In genomic region chr6:125300992-125301434, GRCh38 we compare ENCODE assay signal across 8 cellular contexts. TPM values are rescaled to one million over a fixed set of nuclear protein-coding genes. Genes with fewer than 3 reads are reported as not detected.
DNase-seq lines count a peak whose midpoint lies in the region; ATAC-seq, FAIRE-seq and TF ChIP-seq lines count a peak whose summit lies in the region.

No MANE protein-coding gene starts in this region.

- H3K27ac ChIP-seq in KOPT-K1 (ENCODE audit: low read depth, low read length, poor library complexity, severe bottlenecking) (peak overlapping the region; percentile 76), K562 (ENCODE audit: extremely low read depth, low read depth, low read length) (peak overlapping the region; percentile 96), thymus (ENCODE audit: low read depth) (peak overlapping the region; percentile 92)

- peak overlapping the region; percentile 73 for H2AFZ ChIP-seq in K562 (ENCODE audit: low read depth, low read length)

- peaks cover 61% of the 10 kb centered on the region for H3K79me2 ChIP-seq in K562 (ENCODE audit: control insufficient read depth, insufficient read depth, low read length)

- H3K27me3 ChIP-seq in K562 (ENCODE audit: control insufficient read depth in 2 of 2, insufficient read depth in 2 of 2, low read length in 2 of 2) = no peaks in the 10 kb centered on the region
- H3K27me3 ChIP-seq in thymus (ENCODE audit: control insufficient read depth, insufficient read depth) = no peaks in the 10 kb centered on the region

- H3K9me1 ChIP-seq in K562 (ENCODE audit: control insufficient read depth, insufficient read depth, low read length) = peaks cover 4% of the 10 kb centered on the region

- H3K4me1 ChIP-seq in K562 (replicated peaks in 1 of 2; ENCODE audit: control insufficient read depth in 2 of 2, insufficient read depth in 2 of 2, low read length in 2 of 2) (peaks cover 11 to 47% of the 10 kb centered on the region in 2 experiments), thymus (ENCODE audit: control insufficient read depth, insufficient read depth, low read length) (peaks cover 7% of the 10 kb centered on the region)

- no peak for TF ChIP-seq RAD21 in K562 (CRISPR knock-in tag; conservative IDR thresholded peaks at IDR 0.05 in 1 of 2, IDR thresholded peaks at IDR 0.05 in 1 of 2)

- peak overlapping the region; percentile 81 to 97 for H3K9ac ChIP-seq in K562 (ENCODE audit: insufficient read depth in 1 of 2, low read depth in 2 of 2, low read length in 2 of 2)

- peak overlapping the region; percentile 80 for H3K4me2 ChIP-seq in K562 (ENCODE audit: insufficient read depth, low read length)

- no peak for TF ChIP-seq POLR2A in K562 (conservative IDR thresholded peaks at IDR 0.05)

- BruUV-seq in K562 (replicated peaks; lab: Mats Ljungman, UMichigan) = no TSS peak

- TF ChIP-seq CTCF in K562 (IDR thresholded peaks at IDR 0.05 in 2 of 3, conservative IDR thresholded peaks at IDR 0.05 in 1 of 3; ENCODE audit: insufficient read depth in 2 of 3, low read depth in 1 of 3, low read length in 3 of 3) = no peak
- no peak for TF ChIP-seq CTCF in D721Med (IDR thresholded peaks at IDR 0.05; ENCODE audit: insufficient read depth, missing control alignments)

- H3K4me3 ChIP-seq in K562 (peak overlapping the region; percentile 80), thymus (ENCODE audit: low read length) (peak overlapping the region; percentile 89)

- CTCF ChIA-PET in K562 (lab: Yijun Ruan, JAX; ENCODE audit: low intra/inter-chr PET ratio) (no interaction called here), HEK293T (lab: Yijun Ruan, JAX) (interaction anchor here (0.6 kb wide), 1 partner anchor 428 kb away, joined by 3 read pairs; no protein-coding TSS in a partner anchor)

- TF ChIP-seq EP300 in K562 (IDR thresholded peaks at IDR 0.05; ENCODE audit: low read length) = no peak

- FAIRE-seq in K562 (lab: Jason Lieb, UNC) = no peak
- FAIRE-seq in D721Med (lab: Jason Lieb, UNC) = no peak

- ATAC-seq in K562 = no peak

- intact Hi-C loops in K562 (cut with micrococcal nuclease) = loop anchor here (5.0 kb wide), 1 partner anchor 339 kb away; the partner anchor contains the start of gene RNF217

- no peaks in the 10 kb centered on the region for H4K20me1 ChIP-seq in K562 (replicated peaks; ENCODE audit: control insufficient read depth, insufficient read depth, low read length)

- peak; percentile 36 for DNase-seq in ELR (ENCODE audit: low read depth)
- DNase-seq in K562 (ENCODE audit: extremely low read depth in 1 of 4, low spot score in 3 of 4) = peak in 1 of 4 experiments; percentile 23
- DNase-seq in kidney tubule cell (ENCODE audit: low spot score) = peak; percentile 23
- no peak for DNase-seq in NCI-H2196 treated with DMSO at 0.1 percent for 48 hours (lab: John Stamatoyannopoulos, UW; ENCODE audit: unreplicated experiment)
- no peak for DNase-seq in HEK293T (ENCODE audit: extremely low spot score)
- no peak for DNase-seq in D721Med (ENCODE audit: insufficient read length, low spot score)

- H3K36me3 ChIP-seq in KOPT-K1 (ENCODE audit: insufficient read depth, low read length) (peaks cover 43% of the 10 kb centered on the region), K562 (ENCODE audit: control insufficient read depth, insufficient read depth, low read length) (peaks cover 46% of the 10 kb centered on the region), thymus (ENCODE audit: control insufficient read depth, insufficient read depth) (peaks cover 8% of the 10 kb centered on the region)

- in situ Hi-C loops in K562 (cut with MboI) = loop anchor here (10.0 kb wide), 1 partner anchor 426 kb away; no protein-coding TSS in a partner anchor

- H3K9me3 ChIP-seq in KOPT-K1 (ENCODE audit: insufficient read depth, low read length, poor library complexity, severe bottlenecking) = no peaks in the 10 kb centered on the region
- 0 out of 2 replicates have a peak, but pooled peaks cover 3% of the 10 kb centered on the region for H3K9me3 ChIP-seq in K562 (replicated peaks; ENCODE audit: control insufficient read depth, insufficient read depth, low read depth, low read length)
- H3K9me3 ChIP-seq in thymus (ENCODE audit: control insufficient read depth) = no peaks in the 10 kb centered on the region

- POLR2A ChIA-PET in K562 (lab: Yijun Ruan, JAX) = interaction anchor here (0.7 to 1.8 kb wide), 5 partner anchors 8 to 660 kb away, joined by 3 to 6 read pairs (median 4); no protein-coding TSS in a partner anchor
- POLR2A ChIA-PET in HEK293T (lab: Yijun Ruan, JAX) = interaction anchor here (0.6 to 1.5 kb wide), 4 partner anchors 19 to 480 kb away, joined by 3 to 4 read pairs (median 3); no protein-coding TSS in a partner anchor

- WGBS in K562 (ENCODE audit: insufficient coverage, low coverage, missing lambda C conversion rate) = 1% methylated on average over 11 of the region's 11 CpGs
- 21% methylated on average over 11 of the region's 11 CpGs for WGBS in thymus

TF ChIP-seq in K562, 482 proteins besides CTCF, POLR2A, EP300 and RAD21 (continues in another document):
- 0 out of 2 replicates have a peak, but pooled peaks have one; percentile 5 for TF ChIP-seq PML (IDR thresholded peaks at IDR 0.05; ENCODE audit: low read length)
- peak in 1 of 2 experiments; percentile 22; a peak in 1 of 4 replicates for TF ChIP-seq ARNT (IDR thresholded peaks at IDR 0.05)
- no peak for TF ChIP-seq HMBOX1 (IDR thresholded peaks at IDR 0.05)
- TF ChIP-seq SPI1 (IDR thresholded peaks at IDR 0.05; ENCODE audit: borderline replicate concordance, low read depth, low read length) = no peak
- no peak for TF ChIP-seq C11orf30 (IDR thresholded peaks at IDR 0.05; ENCODE audit: low read depth)
- 0 out of 2 replicates have a peak, but pooled peaks have one; percentile 59 for TF ChIP-seq POLR2H (tag; IDR thresholded peaks at IDR 0.05; ENCODE audit: low read depth)
- TF ChIP-seq ZNF24 (IDR thresholded peaks at IDR 0.05) = peak; percentile 69; the same call in 1 of the 2 replicates
- 0 out of 2 replicates have a peak, but pooled peaks have one; percentile 31 for TF ChIP-seq LEF1 (IDR thresholded peaks at IDR 0.05)
- TF ChIP-seq BACH1 (tag; IDR thresholded peaks at IDR 0.05) = peak; percentile 50; the same call in 1 of the 2 replicates
- TF ChIP-seq HDAC3 (IDR thresholded peaks at IDR 0.05; ENCODE audit: borderline replicate concordance, partially characterized antibody) = peak; percentile 29
- TF ChIP-seq GTF2E2 (tag; IDR thresholded peaks at IDR 0.05) = 0 out of 2 replicates have a peak, but pooled peaks have one; percentile 7

TF ChIP-seq in HEK293T, 16 proteins besides CTCF, POLR2A, EP300 and RAD21:
- no peak for TF ChIP-seq ARNT (IDR thresholded peaks at IDR 0.05)
- no peak for TF ChIP-seq SP1 (IDR thresholded peaks at IDR 0.05)
- no peak for TF ChIP-seq ELF4 (IDR thresholded peaks at IDR 0.05)
- no peak for TF ChIP-seq BHLHE40 (IDR thresholded peaks at IDR 0.05; ENCODE audit: borderline replicate concordance)
- TF ChIP-seq HDGF (IDR thresholded peaks at IDR 0.05; ENCODE audit: borderline replicate concordance) = no peak
- TF ChIP-seq NFRKB (IDR thresholded peaks at IDR 0.05) = no peak
- no peak for TF ChIP-seq ZNF384 (IDR thresholded peaks at IDR 0.05)
- TF ChIP-seq FOXK2 (IDR thresholded peaks at IDR 0.05) = no peak
- TF ChIP-seq FOXA1 (IDR thresholded peaks at IDR 0.05) = no peak
- TF ChIP-seq FOXM1 (IDR thresholded peaks at IDR 0.05; ENCODE audit: borderline replicate concordance) = no peak
- TF ChIP-seq LEF1 (IDR thresholded peaks at IDR 0.05; ENCODE audit: borderline replicate concordance) = no peak
- no peak for TF ChIP-seq TARDBP (IDR thresholded peaks at IDR 0.05)
- no peak for TF ChIP-seq L3MBTL2 (conservative IDR thresholded peaks at IDR 0.05)
- no peak for TF ChIP-seq CTBP1 (IDR thresholded peaks at IDR 0.05; ENCODE audit: borderline replicate concordance)
- TF ChIP-seq PKNOX1 (IDR thresholded peaks at IDR 0.05) = no peak
- TF ChIP-seq SUZ12 (IDR thresholded peaks at IDR 0.05) = no peak

RNA-seq across cellular contexts. Expression of gene HDDC2, which starts 0.8 kb away (rescaled TPM):
- total RNA-seq in K562 (2011; cell fraction: chromatin; rRNA removed; ENCODE audit: low replicate concordance) = 73.9 and 153 TPM in 2 replicates
- 49.4 and 70.0 TPM in 2 replicates for total RNA-seq in K562 (2011; cell fraction: nucleolus; rRNA removed)
- total RNA-seq in K562 (2011; cell fraction: nucleoplasm; rRNA removed) = 113 and 160 TPM in 2 replicates
- 257 and 288 TPM in 2 replicates for total RNA-seq in K562 (2014; rRNA removed)
- total RNA-seq in K562 (2014; rRNA removed; fragmentation: Illumina TruSeq; extraction: Trizol) = 291 and 320 TPM in 2 replicates
- total RNA-seq in K562 (2015; rRNA removed; fragmentation: Illumina TruSeq; extraction: Trizol) = 212 and 219 TPM in 2 replicates
- total RNA-seq in K562 (2021) = 193 and 194 TPM in 2 replicates
- 307 and 436 TPM in 2 replicates for polyA plus RNA-seq in K562 (2011; rRNA removed)
- 294 and 307 TPM in 2 replicates for polyA plus RNA-seq in K562 (2011; cell fraction: cytosol; rRNA removed)
- 134 and 184 TPM in 2 replicates for polyA plus RNA-seq in K562 (2011; cell fraction: nucleus; rRNA removed)
- 183 and 267 TPM in 2 replicates for polyA plus RNA-seq in K562 (2012)
- 284 and 294 TPM in 2 replicates for polyA plus RNA-seq in K562 (2014; fragmentation: Illumina TruSeq; extraction: Trizol)
- polyA plus RNA-seq in K562 (2014; fragmentation: Nextera tagmentation; extraction: Ambion mirVana) = 100 to 1,000 TPM; 587 to 632 TPM
- 368 and 418 TPM in 2 replicates for polyA plus RNA-seq in K562 (2014; rRNA removed)
- 185 and 206 TPM in 2 replicates for polyA minus RNA-seq in K562 (2011; rRNA and poly(A)+ RNA removed)
- polyA minus RNA-seq in K562 (2011; cell fraction: cytosol; rRNA and poly(A)+ RNA removed) = 56.4 and 57.5 TPM in 2 replicates
- polyA minus RNA-seq in K562 (2011; cell fraction: nucleus; rRNA and poly(A)+ RNA removed) = 77.5 and 119 TPM in 2 replicates
- polyA plus RNA-seq in thymus = 72.6 TPM

Comparison
In these comparisons a context has a peak if more than half of its experiments do, and no peak if none do; other contexts are left out.
1. DNase-seq: peak in ELR (single experiment) and kidney tubule cell (single experiment); none in NCI-H2196 treated with DMSO at 0.1 percent for 48 hours (single experiment), HEK293T (single experiment) and D721Med (single experiment).
2. Peak in every context shown above with its lines, with median percentiles within 50 percentile points of each other: H3K27ac ChIP-seq.